In genomic region chr16:6643083-6643686, GRCh38 we compare ENCODE assay signal across 8 cellular contexts.
DNase-seq lines count a peak whose midpoint lies in the region; ATAC-seq and TF ChIP-seq lines count a peak whose summit lies in the region.

No MANE protein-coding gene starts in this region.

- H3K4me1 ChIP-seq in heart right ventricle (peaks cover 0 to 4% (median 0%) of the 10 kb centered on the region in 9 donors), thyroid gland (no peaks in the 10 kb centered on the region)

- intact Hi-C loops in heart right ventricle (cut with DNase I) = loop anchor here in 9 of 10 donors (2.0 to 10.0 kb wide), 7 partner anchors 30 to 1408 kb away; no protein-coding TSS in a partner anchor
- intact Hi-C loops in Right ventricle myocardium superior (cut with DNase I) = loop anchor here (5.0 to 10.0 kb wide), 2 partner anchors 1141 to 1408 kb away; no protein-coding TSS in a partner anchor
- intact Hi-C loops in thyroid gland (cut with DNase I) = no loop called here

- no peaks in the 10 kb centered on the region for H3K9me3 Mint-ChIP-seq in naive thymus-derived CD8-positive, alpha-beta T cell

- peaks cover 0 to 8% (median 1%) of the 10 kb centered on the region in 4 donors for H3K4me1 Mint-ChIP-seq in naive thymus-derived CD8-positive, alpha-beta T cell

- H3K27ac ChIP-seq in heart right ventricle = no peak overlapping the region
- H3K27ac ChIP-seq in thyroid gland = no peak overlapping the region

- H3K4me3 ChIP-seq in heart right ventricle (no peak overlapping the region), epithelial cell of esophagus (ENCODE audit: low read length) (no peak overlapping the region), thyroid gland (replicated peaks in 1 of 3) (no peak overlapping the region)

- peaks cover 0 to 53% (median 28%) of the 10 kb centered on the region in 7 donors for H3K27me3 ChIP-seq in heart right ventricle
- no peaks in the 10 kb centered on the region for H3K27me3 ChIP-seq in thyroid gland

- TF ChIP-seq CTCF in heart right ventricle (IDR thresholded peaks at IDR 0.05) (peak; percentile 55 to 84 (median 80)), epithelial cell of esophagus (IDR thresholded peaks at IDR 0.05; ENCODE audit: insufficient read depth, low read depth, low read length, missing control alignments) (peak; percentile 83), thyroid gland (IDR thresholded peaks at IDR 0.05) (peak; percentile 53 to 85 (median 79))

- POLR2A ChIA-PET in naive thymus-derived CD8-positive, alpha-beta T cell (lab: Charles Lee) = no interaction called here

- peak in 1 of 2 donors; percentile 27 for DNase-seq in heart right ventricle
- no peak for DNase-seq in Right ventricle myocardium superior
- peak; percentile 35 for DNase-seq in NCI-H146 (lab: John Stamatoyannopoulos, UW)
- DNase-seq in activated CD4-positive, alpha-beta T cell treated with anti-CD3 and anti-CD28 coated beads for 24 hours (ENCODE audit: low read depth in 2 of 2) = peak; percentile 23 to 41
- peak; percentile 64 for DNase-seq in epithelial cell of esophagus (ENCODE audit: low read depth)
- peak in 8 of 10 donors; percentile 9 to 46 (median 33) for DNase-seq in naive thymus-derived CD8-positive, alpha-beta T cell
- DNase-seq in thyroid gland = peak; percentile 50 to 54

- H3K27me3 Mint-ChIP-seq in naive thymus-derived CD8-positive, alpha-beta T cell = peaks cover 3 to 8% (median 7%) of the 10 kb centered on the region in 5 donors

- no peak overlapping the region for H3K27ac Mint-ChIP-seq in naive thymus-derived CD8-positive, alpha-beta T cell

- WGBS in heart right ventricle, 2 donors = 25 to 29% methylated on average over 5 of the region's 5 CpGs
- WGBS in thyroid gland, 2 donors = 28 to 32% methylated on average over 5 of the region's 5 CpGs

- no peaks in the 10 kb centered on the region for H3K36me3 ChIP-seq in heart right ventricle
- H3K36me3 ChIP-seq in thyroid gland = no peaks in the 10 kb centered on the region

- peak overlapping the region in 1 of 10 donors; percentile 53 for H3K4me3 Mint-ChIP-seq in naive thymus-derived CD8-positive, alpha-beta T cell

- no peak for TF ChIP-seq POLR2A in thyroid gland (IDR thresholded peaks at IDR 0.05)

- ATAC-seq in heart right ventricle (no peak), Right ventricle myocardium superior (ENCODE audit: poor library complexity) (no peak), GM19452 (IDR thresholded peaks at IDR 0.05; ENCODE audit: unreplicated experiment) (no peak)
- ATAC-seq in naive thymus-derived CD8-positive, alpha-beta T cell = no peak

- H3K9me3 ChIP-seq in heart right ventricle = no peaks in the 10 kb centered on the region
- no peaks in the 10 kb centered on the region for H3K9me3 ChIP-seq in thyroid gland

- no peaks in the 10 kb centered on the region for H3K36me3 Mint-ChIP-seq in naive thymus-derived CD8-positive, alpha-beta T cell
